Comparison of ENCODE assay signal across 9 cellular contexts in genomic region chr3:196322-197153, GRCh38. TPM values are rescaled to one million over a fixed set of nuclear protein-coding genes. Genes with fewer than 3 reads are reported as not detected.
DNase-seq lines count a peak whose midpoint lies in the region; ATAC-seq and TF ChIP-seq lines count a peak whose summit lies in the region.
"Had no signal": no experiment of that assay in that cellular context is flagged by ENCODE, and none has a peak within 500 bp of the region (broad histone marks: within the 10 kb centered on the region; RNA-seq: fewer than 3 reads in every experiment).

CHL1 (plus strand) TSS chr3:196763; CDS start chr3:319777, 123,014 bp downstream.

- H3K9me3 Mint-ChIP-seq in activated CD8-positive, alpha-beta memory T cell treated with anti-CD3 and anti-CD28 coated beads, Interleukin-2, amount 10 ng/mL, durations not matched to agents 7 days and 5 days (ENCODE audit: low read depth), result peaks cover 2% of the 10 kb centered on the region

- peaks cover 9% of the 10 kb centered on the region for H3K27me3 Mint-ChIP-seq in activated CD8-positive, alpha-beta memory T cell treated with anti-CD3 and anti-CD28 coated beads, Interleukin-2, amount 10 ng/mL, durations not matched to agents 7 days and 5 days

- H3K36me3 Mint-ChIP-seq in activated CD8-positive, alpha-beta memory T cell treated with anti-CD3 and anti-CD28 coated beads, Interleukin-2, amount 10 ng/mL, durations not matched to agents 7 days and 5 days, result peaks cover 3% of the 10 kb centered on the region

- peak within 1 kb of the TSS; percentile 65 for H3K27ac Mint-ChIP-seq in activated CD8-positive, alpha-beta memory T cell treated with anti-CD3 and anti-CD28 coated beads, Interleukin-2, amount 10 ng/mL, durations not matched to agents 7 days and 5 days

- ATAC-seq in activated CD8-positive, alpha-beta memory T cell treated with anti-CD3 and anti-CD28 coated beads, Interleukin-2, amount 10 ng/mL, durations not matched to agents 7 days and 5 days, result no peak
- ATAC-seq in HG03439 (IDR thresholded peaks at IDR 0.05; ENCODE audit: unreplicated experiment), result no peak

- H3K9me3 ChIP-seq in liver (ENCODE audit: control insufficient read depth in 4 of 4, low read length in 3 of 4) (peaks cover 0 to 3% (median 0%) of the 10 kb centered on the region in 4 donors), thyroid gland (no peaks in the 10 kb centered on the region)

- intact Hi-C loops in thyroid gland (cut with DNase I), result no loop called here

- H3K9ac ChIP-seq in liver (ENCODE audit: low read depth in 1 of 2, low read length in 2 of 2), result no peak within 1 kb of the TSS

- H3K4me3 ChIP-seq in liver (ENCODE audit: low read depth in 1 of 3, low read length in 3 of 3), result peak within 1 kb of the TSS in 2 of 3 donors; percentile 15 to 62
- H3K4me3 ChIP-seq in thyroid gland (replicated peaks in 1 of 3), result peak within 1 kb of the TSS in 2 of 3 donors; percentile 3 to 31

- no peaks in the 10 kb centered on the region for H3K36me3 ChIP-seq in liver (ENCODE audit: control insufficient read depth in 4 of 4, insufficient read depth in 3 of 4, low read depth in 1 of 4, low read length in 3 of 4)
- no peaks in the 10 kb centered on the region for H3K36me3 ChIP-seq in thyroid gland

- peak within 1 kb of the TSS; percentile 19 for H3K4me3 Mint-ChIP-seq in activated CD8-positive, alpha-beta memory T cell treated with anti-CD3 and anti-CD28 coated beads, Interleukin-2, amount 10 ng/mL, durations not matched to agents 7 days and 5 days

- 6% methylated on average over 64 of the region's 64 CpGs for WGBS in liver
- WGBS in thyroid gland, 2 donors, result 1 to 8% methylated on average over 19 to 38 of the region's 64 CpGs

- no peak for TF ChIP-seq RAD21 in liver (IDR thresholded peaks at IDR 0.05)

- no peak within 1 kb of the TSS for H3K27ac ChIP-seq in liver (ENCODE audit: low read depth in 1 of 2, low read length in 2 of 2)
- no peak within 1 kb of the TSS for H3K27ac ChIP-seq in thyroid gland
- H3K27ac ChIP-seq: VCaP had no signal

- TF ChIP-seq CTCF in liver (IDR thresholded peaks at IDR 0.05; ENCODE audit: low read depth, low read length, missing input control), result no peak
- no peak for TF ChIP-seq CTCF in thyroid gland (IDR thresholded peaks at IDR 0.05)

- DNase-seq in activated CD8-positive, alpha-beta memory T cell treated with anti-CD3 and anti-CD28 coated beads, Interleukin-2, amount 10 ng/mL, durations not matched to agents 7 days and 5 days, result no peak
- no peak for DNase-seq in activated CD8-positive, alpha-beta memory T cell treated with anti-CD3 and anti-CD28 coated beads, Interleukin-2, amount 50 U/mL, for 48 hours
- DNase-seq in anterior cingulate cortex (lab: John Stamatoyannopoulos, UW) (peak in 44 of 58 donors; percentile 9 to 73 (median 32)), thyroid gland (peak in 1 of 2 donors; percentile 3), midbrain (lab: John Stamatoyannopoulos, UW) (no peak), cortex of kidney (lab: John Stamatoyannopoulos, UW) (no peak)

- H3K27me3 ChIP-seq in liver (ENCODE audit: control insufficient read depth in 4 of 4, insufficient read depth in 4 of 4, low read length in 3 of 4), result peaks cover 0 to 7% (median 3%) of the 10 kb centered on the region in 4 donors
- H3K27me3 ChIP-seq in thyroid gland, result peaks cover 4% of the 10 kb centered on the region

- peaks cover 3% of the 10 kb centered on the region for H3K4me1 Mint-ChIP-seq in activated CD8-positive, alpha-beta memory T cell treated with anti-CD3 and anti-CD28 coated beads, Interleukin-2, amount 10 ng/mL, durations not matched to agents 7 days and 5 days

- no peak for TF ChIP-seq POLR2A in thyroid gland (IDR thresholded peaks at IDR 0.05)

- H3K4me1 ChIP-seq in liver (ENCODE audit: control insufficient read depth in 4 of 4, insufficient read depth in 4 of 4, low read length in 3 of 4) (peaks cover 8 to 18% (median 12%) of the 10 kb centered on the region in 4 donors), thyroid gland (peaks cover 10 to 20% of the 10 kb centered on the region in 2 donors)

- CTCF ChIA-PET in activated CD8-positive, alpha-beta memory T cell treated with anti-CD3 and anti-CD28 coated beads, Interleukin-2, amount 10 ng/mL, durations not matched to agents 7 days and 5 days (lab: Charles Lee), result no interaction called here

TF ChIP-seq in liver, 16 proteins besides CTCF, POLR2A, EP300 and RAD21:
- TF ChIP-seq SP1 (IDR thresholded peaks at IDR 0.05) (no peak), FOXA1 (IDR thresholded peaks at IDR 0.05) (no peak), MAX (IDR thresholded peaks at IDR 0.05) (no peak), FOXA2 (IDR thresholded peaks at IDR 0.05) (no peak), NR2F2 (IDR thresholded peaks at IDR 0.05) (no peak), EGR1 (IDR thresholded peaks at IDR 0.05; ENCODE audit: low read depth in 2 of 2) (no peak), ZBTB33 (IDR thresholded peaks at IDR 0.05) (no peak), HNF4G (IDR thresholded peaks at IDR 0.05) (no peak), YY1 (IDR thresholded peaks at IDR 0.05) (no peak), RXRA (IDR thresholded peaks at IDR 0.05) (no peak), GABPA (IDR thresholded peaks at IDR 0.05 in 1 of 2, conservative IDR thresholded peaks at IDR 0.05 in 1 of 2) (no peak), HNF4A (conservative IDR thresholded peaks at IDR 0.05) (no peak), ATF3 (IDR thresholded peaks at IDR 0.05) (no peak), JUND (IDR thresholded peaks at IDR 0.05) (no peak)
TF ChIP-seq in liver: peak in this region for 0.

RNA-seq across cellular contexts. Expression of gene CHL1, which starts in this region (rescaled TPM):
- not detected for total RNA-seq in activated CD8-positive, alpha-beta memory T cell treated with anti-CD3 and anti-CD28 coated beads, Interleukin-2, amount 10 ng/mL, durations not matched to agents 7 days and 5 days
- total RNA-seq in liver, result 1 to 10 TPM in 1 of 2 donors, under 1 TPM in 1; 0.05 to 8.1 TPM
- 1 to 10 TPM in 1 of 2 donors, under 1 TPM in 1; 0.03 to 1.3 TPM for polyA plus RNA-seq in liver
- 1 to 10 TPM; 3.1 to 5.0 (median 4.3) TPM for total RNA-seq in thyroid gland

Comparison
In these comparisons a context has a peak if more than half of its experiments do, and no peak if none do; other contexts are left out.
1. DNase-seq: peak in anterior cingulate cortex (44 of 58); none in activated CD8-positive, alpha-beta memory T cell treated with anti-CD3 and anti-CD28 coated beads, Interleukin-2, amount 10 ng/mL, durations not matched to agents 7 days and 5 days (single experiment), activated CD8-positive, alpha-beta memory T cell treated with anti-CD3 and anti-CD28 coated beads, Interleukin-2, amount 50 U/mL, for 48 hours (single experiment), midbrain (single experiment) and cortex of kidney (single experiment).